Comparison of ENCODE assay signal across 27 cellular contexts in genomic region chr5:97365918-97366317, GRCh38.
DNase-seq lines count a peak whose midpoint lies in the region; ATAC-seq, FAIRE-seq and TF ChIP-seq lines count a peak whose summit lies in the region.
"Had no signal": no experiment of that assay in that cellular context is flagged by ENCODE, and none has a peak within 500 bp of the region (broad histone marks: within the 10 kb centered on the region; RNA-seq: fewer than 3 reads in every experiment).

No MANE protein-coding gene starts in this region.

- H3K9me2 ChIP-seq in GM23338 (ENCODE audit: insufficient read depth), result peaks cover under 1% of the 10 kb centered on the region; the same call in 1 of the 2 replicates

- no peak overlapping the region for H3K27ac ChIP-seq in GM23338 (ENCODE audit: low read depth)
- H3K27ac ChIP-seq in GM12878 (ENCODE audit: control insufficient read depth, insufficient read depth), result no peak overlapping the region
- H3K27ac ChIP-seq: 22Rv1; A549; BLaER1 treated with 17β-estradiol and CSF1 and Interleukin-3, amounts not matched to agents 10 nM and 100 nM; C4-2B had no signal

- BruUV-seq in GM12878 (replicated peaks; lab: Mats Ljungman, UMichigan), result no TSS peak

- POLR2A ChIA-PET in GM12878 (lab: Charles Lee), result no interaction called here

- no peak for FAIRE-seq in GM12878 (lab: Jason Lieb, UNC)
- FAIRE-seq: A549, D721Med, GM12891, GM19239 had no signal

- WGBS in GM12878 (ENCODE audit: insufficient coverage, insufficient replicate concordance, low lambda C conversion rate, missing lambda C conversion rate), result 23% methylated on average over 4 of the region's 4 CpGs

- H3K27ac Mint-ChIP-seq in GM23338, result no peak overlapping the region
- H3K27ac Mint-ChIP-seq: B cell; CD4-positive, alpha-beta T cell; CD8-positive, alpha-beta T cell had no signal

- H3K4me2 ChIP-seq in GM23338 (no peak overlapping the region), GM12878 (ENCODE audit: control insufficient read depth, insufficient read depth) (no peak overlapping the region)
- H3K4me2 ChIP-seq: A549; BLaER1 treated with 17β-estradiol and CSF1 and Interleukin-3, amounts not matched to agents 10 nM and 100 nM had no signal

- H3K4me3 ChIP-seq in GM23338 (no peak overlapping the region), GM12878 (no peak overlapping the region), foreskin fibroblast (ENCODE audit: low read depth in 1 of 2, low read length in 2 of 2) (no peak overlapping the region)
- H3K4me3 ChIP-seq: A549; BLaER1 treated with 17β-estradiol and CSF1 and Interleukin-3, amounts not matched to agents 10 nM and 100 nM had no signal

- intact Hi-C loops in GM12878 (cut with micrococcal nuclease; ENCODE audit: unreplicated experiment), result no loop called here

- H3K4me1 Mint-ChIP-seq in GM23338, result peaks cover 15% of the 10 kb centered on the region
- H3K4me1 Mint-ChIP-seq: B cell had no signal

- H3K4me1 ChIP-seq in GM23338 (ENCODE audit: insufficient read depth), result 0 out of 2 replicates have a peak, but pooled peaks cover 14% of the 10 kb centered on the region
- H3K4me1 ChIP-seq in GM12878 (ENCODE audit: control insufficient read depth, insufficient read depth, low read length), result peaks cover 5% of the 10 kb centered on the region; the same call in 1 of the 2 replicates
- H3K4me1 ChIP-seq: A549, Caco-2 had no signal

- SMC1A ChIA-PET in GM12878 (lab: Charles Lee; ENCODE audit: uncharacterized antibody, unreplicated experiment), result interaction anchor here (1.2 to 3.1 kb wide), 3 partner anchors 42 to 168 kb away, joined by 3 to 12 read pairs (median 4); no protein-coding TSS in a partner anchor

- no peaks in the 10 kb centered on the region for H3K79me2 ChIP-seq in GM23338 (replicated peaks; ENCODE audit: insufficient read depth)
- H3K79me2 ChIP-seq in GM12878 (ENCODE audit: control insufficient read depth, insufficient read depth, low read length), result no peaks in the 10 kb centered on the region

- H3K27me3 ChIP-seq in GM23338 (ENCODE audit: insufficient read depth) (no peaks in the 10 kb centered on the region), GM12878 (replicated peaks in 1 of 2; ENCODE audit: control insufficient read depth in 2 of 2, insufficient read depth in 2 of 2, low read length in 1 of 2) (no peaks in the 10 kb centered on the region)
- H3K27me3 ChIP-seq: BLaER1 treated with 17β-estradiol and CSF1 and Interleukin-3, amounts not matched to agents 10 nM and 100 nM had no signal

- ATAC-seq in GM23338 (peak; percentile 59), GM12878 (peak; percentile 48; the same call in 1 of the 3 replicates)
- ATAC-seq: A549; CD8-positive, alpha-beta T cell had no signal

- H3K9me3 ChIP-seq in GM12878 (replicated peaks; ENCODE audit: control insufficient read depth, insufficient read depth, low read length), result no peaks in the 10 kb centered on the region; the same call in 2 of the 3 replicates
- H3K9me3 ChIP-seq: A549, Caco-2 had no signal

- in situ Hi-C loops in GM12878 (cut with MboI), result no loop called here

- no peaks in the 10 kb centered on the region for H3K36me3 ChIP-seq in GM23338 (ENCODE audit: insufficient read depth)
- H3K36me3 ChIP-seq in GM12878 (ENCODE audit: control insufficient read depth in 2 of 2, insufficient read depth in 2 of 2, low read length in 1 of 2), result no peaks in the 10 kb centered on the region
- H3K36me3 ChIP-seq: BLaER1 treated with 17β-estradiol and CSF1 and Interleukin-3, amounts not matched to agents 10 nM and 100 nM had no signal

- no peak overlapping the region for H3K4me3 Mint-ChIP-seq in GM23338
- H3K4me3 Mint-ChIP-seq: B cell; CD4-positive, alpha-beta T cell; CD8-positive, alpha-beta T cell had no signal

- peaks cover 4% of the 10 kb centered on the region for H3K27me3 Mint-ChIP-seq in GM23338 (ENCODE audit: insufficient read depth, low read depth, poor library complexity)
- H3K27me3 Mint-ChIP-seq: B cell; CD4-positive, alpha-beta T cell had no signal

- H3F3A ChIP-seq in GM23338 (replicated peaks; ENCODE audit: low read depth), result no peaks in the 10 kb centered on the region

- H3K9ac ChIP-seq in GM12878 (ENCODE audit: control insufficient read depth, insufficient read depth, low read length), result no peak overlapping the region
- H3K9ac ChIP-seq: BLaER1 treated with 17β-estradiol and CSF1 and Interleukin-3, amounts not matched to agents 10 nM and 100 nM had no signal

- H3K9me3 Mint-ChIP-seq in GM23338, result peaks cover 12% of the 10 kb centered on the region

- no peak for TF ChIP-seq EP300 in GM12878 (IDR thresholded peaks at IDR 0.05; ENCODE audit: borderline replicate concordance in 1 of 2, control insufficient read depth in 1 of 2, low read depth in 2 of 2, low read length in 2 of 2)

- TF ChIP-seq CTCF in GM23338 (conservative IDR thresholded peaks at IDR 0.05; ENCODE audit: low read depth in 2 of 2) (no peak), GM12878 (IDR thresholded peaks at IDR 0.05 in 2 of 3, conservative IDR thresholded peaks at IDR 0.05 in 1 of 3; ENCODE audit: control insufficient read depth in 2 of 3, extremely low read depth in 1 of 3, insufficient read depth in 1 of 3, low read depth in 3 of 3, low read length in 3 of 3) (no peak), foreskin fibroblast (IDR thresholded peaks at IDR 0.05; ENCODE audit: low read depth, low read length) (no peak), GM20000 (IDR thresholded peaks at IDR 0.05; ENCODE audit: extremely low read depth, missing control alignments) (no peak)

- H4K20me1 ChIP-seq in GM23338 (replicated peaks; ENCODE audit: insufficient read depth), result no peaks in the 10 kb centered on the region
- no peaks in the 10 kb centered on the region for H4K20me1 ChIP-seq in GM12878 (ENCODE audit: control insufficient read depth, insufficient read depth)
- H4K20me1 ChIP-seq: BLaER1 treated with 17β-estradiol and CSF1 and Interleukin-3, amounts not matched to agents 10 nM and 100 nM had no signal

- H2AFZ ChIP-seq in GM23338, result no peak overlapping the region
- no peak overlapping the region for H2AFZ ChIP-seq in GM12878 (ENCODE audit: control insufficient read depth, low read depth, low read length)

- CTCF ChIA-PET in GM12878 (lab: Yijun Ruan, JAX), result interaction anchor here (1.4 kb wide), 1 partner anchor 20 kb away, joined by 4 read pairs; no protein-coding TSS in a partner anchor

- H3K36me3 Mint-ChIP-seq in GM23338 (ENCODE audit: low read depth), result peaks cover 12% of the 10 kb centered on the region; the same call in 2 of the 3 replicates
- H3K36me3 Mint-ChIP-seq: CD8-positive, alpha-beta T cell had no signal

- RAD21 ChIA-PET in GM12878 (lab: Charles Lee; ENCODE audit: unreplicated experiment), result interaction anchor here (1.6 kb wide), 1 partner anchor 168 kb away, joined by 5 read pairs; no protein-coding TSS in a partner anchor

- no peak for TF ChIP-seq RAD21 in GM12878 (IDR thresholded peaks at IDR 0.05; ENCODE audit: insufficient read depth, low read depth, low read length)

- no peak for DNase-seq in GM23338 (ENCODE audit: low spot score)
- DNase-seq in GM12878 (ENCODE audit: low read depth, low spot score), result no peak
- DNase-seq in fibroblast of gingiva (ENCODE audit: low read depth), result peak; percentile 65
- peak; percentile 6 to 20 for DNase-seq in foreskin fibroblast
- DNase-seq in GM20000 (ENCODE audit: low spot score), result no peak
- DNase-seq in erythroblast (lab: John Stamatoyannopoulos, UW), result no peak
- no peak for DNase-seq in activated naive CD4-positive, alpha-beta T cell treated with anti-CD3 and anti-CD28 coated beads, Interleukin-2, amount 50 U/mL, for 16 hours
- DNase-seq in DMS114 treated with DMSO at 0.1 percent for 48 hours (lab: John Stamatoyannopoulos, UW; ENCODE audit: unreplicated experiment), result no peak
- DNase-seq: AML-193; Caco-2; Calu3; CD4-positive, alpha-beta T cell; CD8-positive, alpha-beta T cell; DMS153; DMS53; DMS79; DND-41; EL; GDM1 had no signal

- TF ChIP-seq POLR2A in GM12878 (IDR thresholded peaks at IDR 0.05; ENCODE audit: low read depth, low read length) (no peak), erythroblast (IDR thresholded peaks at IDR 0.05; ENCODE audit: low read length) (no peak)

TF ChIP-seq in GM23338, 12 proteins besides CTCF, POLR2A, EP300 and RAD21 (continues in another document):
- no peak for TF ChIP-seq EZH2phosphoT487 (IDR thresholded peaks at IDR 0.05; ENCODE audit: unreplicated experiment)
- TF ChIP-seq NANOG (IDR thresholded peaks at IDR 0.05; ENCODE audit: borderline replicate concordance), result no peak
- no peak for TF ChIP-seq POLR2AphosphoS5 (IDR thresholded peaks at IDR 0.05; ENCODE audit: low read depth)
- TF ChIP-seq CREB1 (CRISPR knock-in tag; IDR thresholded peaks at IDR 0.05; ENCODE audit: low read depth), result no peak
- TF ChIP-seq ETS1 (IDR thresholded peaks at IDR 0.05), result no peak
- no peak for TF ChIP-seq JUNB (IDR thresholded peaks at IDR 0.05; ENCODE audit: unreplicated experiment)

TF ChIP-seq in GM12878, 131 proteins besides CTCF, POLR2A, EP300 and RAD21 (continues in another document):
- no peak for TF ChIP-seq CREB1 (IDR thresholded peaks at IDR 0.05; ENCODE audit: low read depth)
- TF ChIP-seq EGR1 (IDR thresholded peaks at IDR 0.05; ENCODE audit: borderline replicate concordance in 1 of 2, low read depth in 2 of 2, low read length in 2 of 2), result no peak
- no peak for TF ChIP-seq CHD2 (IDR thresholded peaks at IDR 0.05; ENCODE audit: borderline replicate concordance, low read depth, low read length)
- TF ChIP-seq POLR2AphosphoS5 (IDR thresholded peaks at IDR 0.05; ENCODE audit: low read length), result no peak
- TF ChIP-seq PBX3 (IDR thresholded peaks at IDR 0.05; ENCODE audit: insufficient replicate concordance, low read depth, low read length), result no peak
- TF ChIP-seq SREBF2 (IDR thresholded peaks at IDR 0.05; ENCODE audit: low read length), result no peak
- no peak for TF ChIP-seq BCL3 (IDR thresholded peaks at IDR 0.05; ENCODE audit: borderline replicate concordance, insufficient read depth, low read depth, low read length, poor library complexity, severe bottlenecking)

Comparison
In these comparisons a context has a peak if more than half of its experiments do, and no peak if none do; other contexts are left out.
1. DNase-seq: peak in fibroblast of gingiva (single experiment) and foreskin fibroblast (2 of 2); none in GM23338 (single experiment), GM12878 (single experiment), GM20000 (single experiment), erythroblast (0 of 2), activated naive CD4-positive, alpha-beta T cell treated with anti-CD3 and anti-CD28 coated beads, Interleukin-2, amount 50 U/mL, for 16 hours (single experiment) and DMS114 treated with DMSO at 0.1 percent for 48 hours (single experiment).